1 cellular context compared by ENCODE assay signal in the genomic region with DNA sequence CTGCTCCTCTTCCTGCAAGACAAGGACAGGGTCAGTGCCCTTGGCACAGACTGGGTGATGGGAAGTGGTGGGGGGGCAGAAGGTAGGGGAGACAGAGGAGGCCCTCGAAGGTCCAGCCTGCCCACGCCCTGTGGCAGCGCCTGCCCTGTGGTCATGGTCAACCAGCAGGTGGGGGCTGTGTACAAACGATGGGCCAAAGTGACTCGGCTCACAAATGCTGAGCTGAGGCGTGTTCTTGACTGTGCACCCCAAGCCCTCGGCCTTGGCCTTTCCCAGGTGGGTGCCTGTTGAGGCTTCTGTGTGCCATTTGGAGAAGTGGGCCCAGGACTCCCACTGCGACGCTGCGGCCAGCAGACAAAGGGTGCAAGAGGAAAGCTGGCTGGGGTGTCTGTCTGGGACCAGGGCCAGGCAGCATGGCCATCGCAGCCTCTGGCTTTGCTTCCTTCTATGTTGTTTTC.
A peak's percentile ranks its signal among the peaks of the same experiment; 100 is the strongest.
TF ChIP-seq lines count a peak whose summit lies in the region.

No MANE protein-coding gene starts in this region.

TF ChIP-seq in HEK293, 187 proteins besides CTCF, POLR2A, EP300 and RAD21 (continued from another document):
- TF ChIP-seq SP3 (tag by site-specific recombination; IDR thresholded peaks at IDR 0.05) (no peak), ZNF169 (tag by site-specific recombination; IDR thresholded peaks at IDR 0.05) (no peak), SCRT2 (tag by site-specific recombination; IDR thresholded peaks at IDR 0.05) (0 out of 2 replicates have a peak, but pooled peaks have one; percentile 28)
- TF ChIP-seq, protein P1, sequence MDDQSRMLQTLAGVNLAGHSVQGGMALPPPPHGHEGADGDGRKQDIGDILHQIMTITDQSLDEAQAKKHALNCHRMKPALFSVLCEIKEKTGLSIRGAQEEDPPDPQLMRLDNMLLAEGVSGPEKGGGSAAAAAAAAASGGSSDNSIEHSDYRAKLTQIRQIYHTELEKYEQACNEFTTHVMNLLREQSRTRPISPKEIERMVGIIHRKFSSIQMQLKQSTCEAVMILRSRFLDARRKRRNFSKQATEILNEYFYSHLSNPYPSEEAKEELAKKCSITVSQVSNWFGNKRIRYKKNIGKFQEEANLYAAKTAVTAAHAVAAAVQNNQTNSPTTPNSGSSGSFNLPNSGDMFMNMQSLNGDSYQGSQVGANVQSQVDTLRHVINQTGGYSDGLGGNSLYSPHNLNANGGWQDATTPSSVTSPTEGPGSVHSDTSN (CRISPR knock-in tag; IDR thresholded peaks at IDR 0.05), result 0 out of 2 replicates have a peak, but pooled peaks have one; percentile 33
- TF ChIP-seq, protein P2, sequence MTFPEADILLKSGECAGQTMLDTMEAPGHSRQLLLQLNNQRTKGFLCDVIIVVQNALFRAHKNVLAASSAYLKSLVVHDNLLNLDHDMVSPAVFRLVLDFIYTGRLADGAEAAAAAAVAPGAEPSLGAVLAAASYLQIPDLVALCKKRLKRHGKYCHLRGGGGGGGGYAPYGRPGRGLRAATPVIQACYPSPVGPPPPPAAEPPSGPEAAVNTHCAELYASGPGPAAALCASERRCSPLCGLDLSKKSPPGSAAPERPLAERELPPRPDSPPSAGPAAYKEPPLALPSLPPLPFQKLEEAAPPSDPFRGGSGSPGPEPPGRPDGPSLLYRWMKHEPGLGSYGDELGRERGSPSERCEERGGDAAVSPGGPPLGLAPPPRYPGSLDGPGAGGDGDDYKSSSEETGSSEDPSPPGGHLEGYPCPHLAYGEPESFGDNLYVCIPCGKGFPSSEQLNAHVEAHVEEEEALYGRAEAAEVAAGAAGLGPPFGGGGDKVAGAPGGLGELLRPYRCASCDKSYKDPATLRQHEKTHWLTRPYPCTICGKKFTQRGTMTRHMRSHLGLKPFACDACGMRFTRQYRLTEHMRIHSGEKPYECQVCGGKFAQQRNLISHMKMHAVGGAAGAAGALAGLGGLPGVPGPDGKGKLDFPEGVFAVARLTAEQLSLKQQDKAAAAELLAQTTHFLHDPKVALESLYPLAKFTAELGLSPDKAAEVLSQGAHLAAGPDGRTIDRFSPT (tag by site-specific recombination; IDR thresholded peaks at IDR 0.05), result peak; percentile 45; the same call in 1 of the 2 replicates
